In the genomic region with DNA sequence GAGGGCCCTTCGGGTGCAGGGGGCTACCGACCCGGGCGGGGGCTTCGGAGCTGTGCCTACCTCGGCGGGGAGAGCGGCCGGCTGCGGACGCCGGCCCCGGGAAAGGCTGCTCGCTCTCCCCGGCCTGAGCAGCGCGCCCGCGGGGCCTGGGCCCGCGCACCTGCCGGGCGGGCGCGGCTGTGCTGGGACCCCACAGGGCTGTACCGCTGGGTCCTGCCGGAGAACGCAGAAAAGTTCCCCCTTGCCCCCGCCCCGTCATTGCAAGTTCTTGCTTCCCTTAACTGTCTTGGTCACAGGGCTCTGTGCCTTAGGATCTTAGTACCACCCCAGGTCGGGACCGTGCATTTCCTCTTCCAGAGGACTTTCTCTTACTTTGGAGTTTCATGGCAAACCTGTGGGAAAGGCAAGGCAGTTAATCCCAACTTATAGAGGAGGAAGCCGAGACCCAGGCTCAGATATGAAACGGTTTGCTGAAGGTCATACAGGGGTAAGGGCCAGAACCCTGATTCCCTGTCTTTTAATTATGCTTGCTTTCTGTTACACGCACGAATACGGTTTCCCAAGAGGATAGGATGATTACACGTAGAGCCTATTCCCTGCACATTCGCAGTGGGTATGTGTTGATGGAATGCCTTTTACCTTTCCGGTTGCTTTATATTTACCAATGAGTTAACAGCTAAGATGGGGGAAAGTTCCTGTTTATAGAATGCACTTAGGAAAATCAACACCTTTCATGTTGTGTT, we compare ENCODE assay signal across 8 cellular contexts. TPM values are rescaled to one million over a fixed set of nuclear protein-coding genes. Genes with fewer than 3 reads are reported as not detected.
DNase-seq lines count a peak whose midpoint lies in the region; ATAC-seq, FAIRE-seq and TF ChIP-seq lines count a peak whose summit lies in the region.

No MANE protein-coding gene starts in this region.

- H2AFZ ChIP-seq in PC-3 (ENCODE audit: low read length): peak overlapping the region; percentile 83

- ATAC-seq in Right ventricle myocardium inferior (peak; percentile 45), HG02870 (IDR thresholded peaks at IDR 0.05; ENCODE audit: unreplicated experiment) (peak; percentile 29), PC-3 (peak; percentile 42)
- peak; percentile 38 for ATAC-seq in central memory CD8-positive, alpha-beta T cell (replicated peaks; ENCODE audit: extremely low read depth, poor library complexity, severe bottlenecking)

- H3K36me3 Mint-ChIP-seq in central memory CD8-positive, alpha-beta T cell (ENCODE audit: insufficient read depth): peaks cover 12% of the 10 kb centered on the region

- peak overlapping the region; percentile 59 for H3K27ac Mint-ChIP-seq in central memory CD8-positive, alpha-beta T cell (ENCODE audit: low read depth)

- H3K36me3 ChIP-seq in PC-3 (ENCODE audit: low read depth, low read length): no peaks in the 10 kb centered on the region

- H3F3A ChIP-seq in PC-3 (ENCODE audit: low read length, unreplicated experiment): no peaks in the 10 kb centered on the region

- H3K27me3 Mint-ChIP-seq in central memory CD8-positive, alpha-beta T cell: no peaks in the 10 kb centered on the region

- DNase-seq in Right ventricle myocardium inferior (ENCODE audit: missing footprints): no peak
- no peak for DNase-seq in cardiac septum (ENCODE audit: low spot score)
- DNase-seq in PC-3: peak; percentile 7
- DNase-seq in central memory CD8-positive, alpha-beta T cell (ENCODE audit: low spot score in 2 of 2): peak in 1 of 2 donors; percentile 17
- peak; percentile 39 for DNase-seq in kidney tubule cell (ENCODE audit: low spot score)
- peak; percentile 17 to 27 for DNase-seq in stimulated activated CD8-positive, alpha-beta memory T cell treated with anti-CD3 and anti-CD28 coated beads, Interleukin-2, amount 100 ng/mL, for 48 hours (ENCODE audit: low read depth in 2 of 2)
- no peak for DNase-seq in RCC 7860 (ENCODE audit: low spot score)

- peak overlapping the region; percentile 88 for H3K4me3 ChIP-seq in PC-3 (ENCODE audit: low read length)

- H4K20me1 ChIP-seq in PC-3 (ENCODE audit: low read length): no peaks in the 10 kb centered on the region

- H3K9me3 ChIP-seq in PC-3 (ENCODE audit: low read length): no peaks in the 10 kb centered on the region

- H3K4me1 Mint-ChIP-seq in central memory CD8-positive, alpha-beta T cell: peaks cover 43% of the 10 kb centered on the region

- POLR2A ChIA-PET in PC-3 (lab: Charles Lee; ENCODE audit: unreplicated experiment): no interaction called here

- H3K4me2 ChIP-seq in PC-3 (ENCODE audit: low read length): peak overlapping the region; percentile 83

- TF ChIP-seq CTCF in PC-3 (conservative IDR thresholded peaks at IDR 0.05; ENCODE audit: low read depth, low read length): no peak

- H3K27me3 ChIP-seq in PC-3 (ENCODE audit: low read length): no peaks in the 10 kb centered on the region

- H3K9me3 Mint-ChIP-seq in central memory CD8-positive, alpha-beta T cell: no peaks in the 10 kb centered on the region

- no peak overlapping the region for H3K27ac ChIP-seq in PC-3 (ENCODE audit: low read length)

- CTCF ChIA-PET in PC-3 (lab: Charles Lee): no interaction called here

- TSS peak; percentile 54 for BruUV-seq in PC-3 (replicated peaks; lab: Mats Ljungman, UMichigan)

- no peaks in the 10 kb centered on the region for H3K9me2 ChIP-seq in PC-3 (replicated peaks; ENCODE audit: low read length)

- FAIRE-seq in RCC 7860 (lab: Jason Lieb, UNC): no peak

- H3K79me2 ChIP-seq in PC-3 (ENCODE audit: low read length): peaks cover 18% of the 10 kb centered on the region

- intact Hi-C loops in Right ventricle myocardium inferior (cut with DNase I) (loop anchor here (2.0 to 10.0 kb wide), 2 partner anchors 58 to 126 kb away; no protein-coding TSS in a partner anchor), cardiac septum (cut with DNase I) (loop anchor here (2.0 kb wide), 1 partner anchor 58 kb away; no protein-coding TSS in a partner anchor), PC-3 (cut with micrococcal nuclease) (loop anchor here (5.0 kb wide), 1 partner anchor 59 kb away; no protein-coding TSS in a partner anchor)

- peak overlapping the region; percentile 79 for H3K9ac ChIP-seq in PC-3 (ENCODE audit: low read length)

- peaks cover 7% of the 10 kb centered on the region; the same call in 1 of the 2 replicates for H3K4me1 ChIP-seq in PC-3 (ENCODE audit: insufficient read depth, low read length)

- H3K4me3 Mint-ChIP-seq in central memory CD8-positive, alpha-beta T cell: peak overlapping the region; percentile 86

RNA-seq across cellular contexts. Expression of a gene that starts 0.7 kb away (rescaled TPM):
- total RNA-seq in Right ventricle myocardium inferior (63.2 TPM), cardiac septum (135 TPM), PC-3 (2014; rRNA removed) (15.8 and 25.0 TPM in 2 replicates)

Comparison
In these comparisons a context has a peak if more than half of its experiments do, and no peak if none do; other contexts are left out.
1. DNase-seq: peak in PC-3 (single experiment), kidney tubule cell (single experiment) and stimulated activated CD8-positive, alpha-beta memory T cell treated with anti-CD3 and anti-CD28 coated beads, Interleukin-2, amount 100 ng/mL, for 48 hours (2 of 2); none in Right ventricle myocardium inferior (single experiment), cardiac septum (single experiment) and RCC 7860 (single experiment).
2. Peak in every context shown above with its lines, with median percentiles within 50 percentile points of each other: ATAC-seq.